8 cellular contexts compared by ENCODE assay signal in genomic region chr6:107064579-107065065, GRCh38. TPM values are rescaled to one million over a fixed set of nuclear protein-coding genes. Genes with fewer than 3 reads are reported as not detected.
DNase-seq lines count a peak whose midpoint lies in the region; ATAC-seq and TF ChIP-seq lines count a peak whose summit lies in the region.

No MANE protein-coding gene starts in this region.

- H3K27ac ChIP-seq in suprapubic skin: no peak overlapping the region

- H3K36me3 ChIP-seq in mucosa of descending colon (ENCODE audit: low read depth) (no peaks in the 10 kb centered on the region), suprapubic skin (peaks cover 6% of the 10 kb centered on the region)

- TF ChIP-seq POLR2A in suprapubic skin (IDR thresholded peaks at IDR 0.05): no peak

- H3K9me3 ChIP-seq in mucosa of descending colon (no peaks in the 10 kb centered on the region), suprapubic skin (no peaks in the 10 kb centered on the region)

- no peaks in the 10 kb centered on the region for H3K27me3 Mint-ChIP-seq in activated T-helper 1 cell treated with anti-CD3 and anti-CD28 coated beads, Interleukin-12 subunit alpha, Interleukin-12 subunit beta, Interleukin-2, Interleukin-4 antibody, amounts not matched to agents 30 ng/mL and 10 ng/mL and 1 ng/mL, durations not matched to agents 14 hours and 24 hours and 36 hours (ENCODE audit: insufficient read depth)

- H3K27ac Mint-ChIP-seq in activated T-helper 1 cell treated with anti-CD3 and anti-CD28 coated beads, Interleukin-12 subunit alpha, Interleukin-12 subunit beta, Interleukin-2, Interleukin-4 antibody, amounts not matched to agents 30 ng/mL and 10 ng/mL and 1 ng/mL, durations not matched to agents 14 hours and 24 hours and 36 hours: peak overlapping the region; percentile 44

- H3K4me3 ChIP-seq in mucosa of descending colon (no peak overlapping the region), suprapubic skin (no peak overlapping the region)

- DNase-seq in GM04504 (ENCODE audit: low read depth) (peak; percentile 36), HS-5 (ENCODE audit: low read depth) (peak; percentile 75), mucosa of descending colon (peak in 1 of 3 donors; percentile 68), suprapubic skin (ENCODE audit: low spot score in 2 of 2) (no peak), HuH-7 (ENCODE audit: low spot score) (no peak), DMS53 (lab: John Stamatoyannopoulos, UW) (no peak)
- peak; percentile 4 for DNase-seq in activated T-helper 1 cell treated with anti-CD3 and anti-CD28 coated beads, Interleukin-12 subunit alpha, Interleukin-12 subunit beta, Interleukin-2, Interleukin-4 antibody, amounts not matched to agents 30 ng/mL and 10 ng/mL and 1 ng/mL, durations not matched to agents 14 hours and 24 hours and 36 hours (ENCODE audit: low spot score)

- H3K4me1 ChIP-seq in mucosa of descending colon (ENCODE audit: low read depth) (peaks cover 4% of the 10 kb centered on the region), suprapubic skin (no peaks in the 10 kb centered on the region)

- intact Hi-C loops in activated T-helper 1 cell treated with anti-CD3 and anti-CD28 coated beads, Interleukin-12 subunit alpha, Interleukin-12 subunit beta, Interleukin-2, Interleukin-4 antibody, amounts not matched to agents 30 ng/mL and 10 ng/mL and 1 ng/mL, durations not matched to agents 14 hours and 24 hours and 36 hours (cut with micrococcal nuclease): loop anchor here (1.0 to 2.0 kb wide), 2 partner anchors 36 to 50 kb away; partner anchors contain the start of genes BEND3 and MTRES1
- intact Hi-C loops in mucosa of descending colon (cut with DNase I, micrococcal nuclease): no loop called here

- no peaks in the 10 kb centered on the region for H3K9me3 Mint-ChIP-seq in activated T-helper 1 cell treated with anti-CD3 and anti-CD28 coated beads, Interleukin-12 subunit alpha, Interleukin-12 subunit beta, Interleukin-2, Interleukin-4 antibody, amounts not matched to agents 30 ng/mL and 10 ng/mL and 1 ng/mL, durations not matched to agents 14 hours and 24 hours and 36 hours

- ATAC-seq in mucosa of descending colon: peak; percentile 65
- no peak for ATAC-seq in GM21786 (IDR thresholded peaks at IDR 0.05; ENCODE audit: unreplicated experiment)

- no peaks in the 10 kb centered on the region for H3K27me3 ChIP-seq in suprapubic skin

- H3K4me3 Mint-ChIP-seq in activated T-helper 1 cell treated with anti-CD3 and anti-CD28 coated beads, Interleukin-12 subunit alpha, Interleukin-12 subunit beta, Interleukin-2, Interleukin-4 antibody, amounts not matched to agents 30 ng/mL and 10 ng/mL and 1 ng/mL, durations not matched to agents 14 hours and 24 hours and 36 hours: no peak overlapping the region

- H3K36me3 Mint-ChIP-seq in activated T-helper 1 cell treated with anti-CD3 and anti-CD28 coated beads, Interleukin-12 subunit alpha, Interleukin-12 subunit beta, Interleukin-2, Interleukin-4 antibody, amounts not matched to agents 30 ng/mL and 10 ng/mL and 1 ng/mL, durations not matched to agents 14 hours and 24 hours and 36 hours (ENCODE audit: low read depth): peaks cover 1% of the 10 kb centered on the region

- TF ChIP-seq EP300 in suprapubic skin (IDR thresholded peaks at IDR 0.05): no peak

- TF ChIP-seq CTCF in mucosa of descending colon (IDR thresholded peaks at IDR 0.05): no peak
- no peak for TF ChIP-seq CTCF in suprapubic skin (IDR thresholded peaks at IDR 0.05)

- WGBS in suprapubic skin: 47% methylated on average over 6 of the region's 6 CpGs

- peaks cover 36% of the 10 kb centered on the region for H3K4me1 Mint-ChIP-seq in activated T-helper 1 cell treated with anti-CD3 and anti-CD28 coated beads, Interleukin-12 subunit alpha, Interleukin-12 subunit beta, Interleukin-2, Interleukin-4 antibody, amounts not matched to agents 30 ng/mL and 10 ng/mL and 1 ng/mL, durations not matched to agents 14 hours and 24 hours and 36 hours (ENCODE audit: low read depth)

RNA-seq across cellular contexts. Expression of gene MTRES1, which starts 36.6 kb away (rescaled TPM):
- total RNA-seq in activated T-helper 1 cell treated with anti-CD3 and anti-CD28 coated beads, Interleukin-12 subunit alpha, Interleukin-12 subunit beta, Interleukin-2, Interleukin-4 antibody, amounts not matched to agents 30 ng/mL and 10 ng/mL and 1 ng/mL, durations not matched to agents 14 hours and 24 hours and 36 hours: 16.5 and 17.1 TPM in 2 replicates
- total RNA-seq in mucosa of descending colon (10 to 100 TPM; 22.6 to 30.7 (median 30.0) TPM), suprapubic skin (10 to 100 TPM in 1 of 4 donors, 1 to 10 TPM in 3; 6.7 to 11.2 (median 8.5) TPM)

RNA-seq across cellular contexts. Expression of gene BEND3, which starts 50.7 kb away (rescaled TPM):
- 12.8 TPM in 2 replicates for total RNA-seq in activated T-helper 1 cell treated with anti-CD3 and anti-CD28 coated beads, Interleukin-12 subunit alpha, Interleukin-12 subunit beta, Interleukin-2, Interleukin-4 antibody, amounts not matched to agents 30 ng/mL and 10 ng/mL and 1 ng/mL, durations not matched to agents 14 hours and 24 hours and 36 hours
- 1 to 10 TPM; 3.6 to 6.7 (median 5.3) TPM for total RNA-seq in mucosa of descending colon
- 1 to 10 TPM; 2.1 to 2.4 (median 2.1) TPM for total RNA-seq in suprapubic skin

Comparison
In these comparisons a context has a peak if more than half of its experiments do, and no peak if none do; other contexts are left out.
1. DNase-seq: peak in GM04504 (single experiment), HS-5 (single experiment) and activated T-helper 1 cell treated with anti-CD3 and anti-CD28 coated beads, Interleukin-12 subunit alpha, Interleukin-12 subunit beta, Interleukin-2, Interleukin-4 antibody, amounts not matched to agents 30 ng/mL and 10 ng/mL and 1 ng/mL, durations not matched to agents 14 hours and 24 hours and 36 hours (single experiment); none in suprapubic skin (0 of 2), HuH-7 (single experiment) and DMS53 (single experiment).